In genomic region chr20:52832151-52832550, GRCh38 we compare ENCODE assay signal across 8 cellular contexts.
"Had no signal": no experiment of that assay in that cellular context is flagged by ENCODE, and none has a peak within 500 bp of the region (broad histone marks: within the 10 kb centered on the region; RNA-seq: fewer than 3 reads in every experiment).

No MANE protein-coding gene starts in this region.

- H3K4me3 Mint-ChIP-seq: GM23338, H9 had no signal

- H3K4me3 ChIP-seq: GM23338 had no signal

- ATAC-seq: GM23338 had no signal

- H3K27ac ChIP-seq: KMS-11 had no signal

- H3K4me2 ChIP-seq: GM23338, KMS-11 had no signal

- H3K4me1 Mint-ChIP-seq: GM23338, H9 had no signal

- H3K9me3 Mint-ChIP-seq: H9 had no signal

- H3K27ac Mint-ChIP-seq: GM23338, H9 had no signal

- FAIRE-seq: H1, H54, HTR-8/SVneo had no signal

- H2AFZ ChIP-seq: GM23338 had no signal

- H3K9ac ChIP-seq: KMS-11 had no signal

- DNase-seq: H9, HCEC 1CT, KBM-7 had no signal
